Comparison of ENCODE assay signal across 21 cellular contexts in genomic region chr6:166050559-166050958, GRCh38.
DNase-seq lines count a peak whose midpoint lies in the region; ATAC-seq, FAIRE-seq and TF ChIP-seq lines count a peak whose summit lies in the region.
"Had no signal": no experiment of that assay in that cellular context is flagged by ENCODE, and none has a peak within 500 bp of the region (broad histone marks: within the 10 kb centered on the region; RNA-seq: fewer than 3 reads in every experiment).

No MANE protein-coding gene starts in this region.

- H2BK120ac ChIP-seq in H9 (ENCODE audit: low read depth, low read length, poor library complexity, severe bottlenecking) (no peak overlapping the region), H1 (replicated peaks; ENCODE audit: low read depth, low read length) (no peak overlapping the region)

- H2BK5ac ChIP-seq in H9 (ENCODE audit: insufficient read length, low read length) (no peak overlapping the region), H1 (ENCODE audit: low read depth, low read length) (no peak overlapping the region)

- H3T11ph ChIP-seq in H9 (ENCODE audit: low read length), result no peak overlapping the region

- ATAC-seq in activated naive CD4-positive, alpha-beta T cell treated with anti-CD3 and anti-CD28 coated beads, Interleukin-2, amount 50 U/mL, for 72 hours, result no peak
- ATAC-seq: HCT116 had no signal

- H3K36me3 ChIP-seq in ACC112 (ENCODE audit: insufficient read depth, low read length), result peaks cover 10% of the 10 kb centered on the region; the same call in 1 of the 2 replicates
- peaks cover 0 to 3% (median 0%) of the 10 kb centered on the region in 4 experiments; a peak in 1 of 8 replicates for H3K36me3 ChIP-seq in H1 (ENCODE audit: control insufficient read depth in 2 of 4, insufficient read depth in 4 of 4, low read length in 3 of 4)
- no peaks in the 10 kb centered on the region for H3K36me3 ChIP-seq in iPS-20b (ENCODE audit: insufficient read depth, low read depth, low read length)

- H4K8ac ChIP-seq in H9 (replicated peaks; ENCODE audit: insufficient read length, low read depth, low read length) (no peak overlapping the region), H1 (ENCODE audit: extremely low read depth, insufficient read depth, low read length) (no peak overlapping the region)

- H3K4me1 ChIP-seq in ACC112 (ENCODE audit: control insufficient read depth, insufficient read depth, low read length, unreplicated experiment) (peaks cover 13% of the 10 kb centered on the region), H9 (ENCODE audit: insufficient read depth, low read length) (peaks cover 5% of the 10 kb centered on the region; the same call in 1 of the 2 replicates), H1 (replicated peaks in 1 of 4; ENCODE audit: control insufficient read depth in 3 of 4, insufficient read depth in 4 of 4, low read length in 3 of 4) (peaks cover 0 to 6% (median 0%) of the 10 kb centered on the region in 4 experiments; a peak in 1 of 7 replicates), iPS-20b (ENCODE audit: insufficient read depth, low read length) (peaks cover 8% of the 10 kb centered on the region)

- H3K23ac ChIP-seq in H9 (ENCODE audit: insufficient read length, low read depth, low read length), result no peak overlapping the region
- no peak overlapping the region for H3K23ac ChIP-seq in H1 (ENCODE audit: insufficient read length)

- no peak overlapping the region for H4K5ac ChIP-seq in H9 (ENCODE audit: insufficient read length, low read depth, low read length)
- no peak overlapping the region for H4K5ac ChIP-seq in H1 (ENCODE audit: insufficient read length, low read depth, low read length)

- no peak overlapping the region for H2BK15ac ChIP-seq in H9 (ENCODE audit: low read depth, low read length)
- no peak overlapping the region for H2BK15ac ChIP-seq in H1 (ENCODE audit: low read length)

- H3K27ac Mint-ChIP-seq in H9, result peak overlapping the region in 1 of 3 experiments; percentile 58; a peak in 2 of 7 replicates
- H3K27ac Mint-ChIP-seq in activated naive CD4-positive, alpha-beta T cell treated with anti-CD3 and anti-CD28 coated beads, Interleukin-2, amount 50 U/mL, for 72 hours, result no peak overlapping the region

- H3K36me3 Mint-ChIP-seq in H9 (ENCODE audit: insufficient read depth in 1 of 3, low read depth in 3 of 3), result peaks cover 12 to 30% (median 25%) of the 10 kb centered on the region in 3 experiments
- H3K36me3 Mint-ChIP-seq in activated naive CD4-positive, alpha-beta T cell treated with anti-CD3 and anti-CD28 coated beads, Interleukin-2, amount 50 U/mL, for 72 hours, result peaks cover 0 to 8% of the 10 kb centered on the region in 2 donors

- no peak overlapping the region for H3K56ac ChIP-seq in H9 (ENCODE audit: insufficient read length, low read depth, low read length)
- H3K56ac ChIP-seq in H1 (replicated peaks; ENCODE audit: insufficient read length, low read depth, low read length), result no peak overlapping the region

- no peak overlapping the region for H2AK5ac ChIP-seq in H9 (ENCODE audit: insufficient read length, low read length)
- no peak overlapping the region for H2AK5ac ChIP-seq in H1 (ENCODE audit: low read depth, low read length)

- H3K9ac ChIP-seq in H9 (ENCODE audit: extremely low read depth, insufficient read length, low read length) (no peak overlapping the region), H1 (replicated peaks in 1 of 4; ENCODE audit: extremely low read depth in 1 of 4, low read depth in 3 of 4, low read length in 3 of 4) (no peak overlapping the region), iPS-20b (ENCODE audit: low read depth, low read length) (no peak overlapping the region)
- H3K9ac ChIP-seq: GM23248 had no signal

- WGBS in H9 (ENCODE audit: extremely low coverage, insufficient read length, low lambda C conversion rate), result no CpG with 5 or more reads among the region's 4 CpGs
- 47% methylated on average over 4 of the region's 4 CpGs; no CpG with 5 or more reads in 1 of the 2 experiments for WGBS in H1 (ENCODE audit: extremely low coverage in 1 of 2, insufficient coverage in 1 of 2, insufficient read length in 1 of 2, insufficient replicate concordance in 2 of 2, low coverage in 1 of 2, low lambda C conversion rate in 2 of 2, missing lambda C conversion rate in 1 of 2), 2 experiments

- no peak overlapping the region for H2BK20ac ChIP-seq in H9 (ENCODE audit: low read depth, low read length, poor library complexity, severe bottlenecking)
- H2BK20ac ChIP-seq in H1 (ENCODE audit: low read length), result no peak overlapping the region

- H3K27me3 ChIP-seq in ACC112 (ENCODE audit: insufficient read depth, low read length) (no peaks in the 10 kb centered on the region), H9 (ENCODE audit: insufficient read depth, low read length) (no peaks in the 10 kb centered on the region), H1 (replicated peaks in 1 of 4; ENCODE audit: control insufficient read depth in 3 of 4, extremely low read depth in 1 of 4, insufficient read depth in 3 of 4, low read length in 3 of 4) (no peaks in the 10 kb centered on the region), iPS-20b (ENCODE audit: insufficient read depth, low read length) (no peaks in the 10 kb centered on the region)

- H3K27ac ChIP-seq in ACC112 (ENCODE audit: low read depth, low read length) (no peak overlapping the region), H9 (ENCODE audit: insufficient read length, low read depth, low read length) (no peak overlapping the region), H1 (ENCODE audit: low read depth, low read length) (no peak overlapping the region), iPS-20b (ENCODE audit: low read length) (no peak overlapping the region)
- H3K27ac ChIP-seq: GM23248 had no signal

- H3K4ac ChIP-seq in H9 (ENCODE audit: low read depth, low read length) (no peak overlapping the region), H1 (replicated peaks; ENCODE audit: insufficient read length, low read depth, low read length) (no peak overlapping the region)

- H3K23me2 ChIP-seq in H9 (ENCODE audit: insufficient read length, low read depth, low read length, poor library complexity, severe bottlenecking), result no peaks in the 10 kb centered on the region
- no peaks in the 10 kb centered on the region for H3K23me2 ChIP-seq in H1 (ENCODE audit: low read depth, low read length)

- TF ChIP-seq RAD21 in H1 (IDR thresholded peaks at IDR 0.05 in 1 of 2, conservative IDR thresholded peaks at IDR 0.05 in 1 of 2; ENCODE audit: low read depth in 2 of 2, low read length in 2 of 2), result no peak

- TF ChIP-seq POLR2A in H1 (IDR thresholded peaks at IDR 0.05; ENCODE audit: control extremely low read depth in 1 of 2, low read depth in 2 of 2, low read length in 2 of 2), result no peak

- H3K79me2 ChIP-seq in ACC112 (ENCODE audit: control insufficient read depth, insufficient read depth, low read length, unreplicated experiment) (no peaks in the 10 kb centered on the region), H9 (ENCODE audit: insufficient read depth, low read length) (no peaks in the 10 kb centered on the region), H1 (ENCODE audit: control insufficient read depth in 1 of 2, insufficient read depth in 2 of 2, low read length in 2 of 2) (no peaks in the 10 kb centered on the region)

- no peaks in the 10 kb centered on the region for H3K79me1 ChIP-seq in H9 (ENCODE audit: insufficient read depth, low read depth, low read length, poor library complexity, severe bottlenecking)
- no peaks in the 10 kb centered on the region for H3K79me1 ChIP-seq in H1 (ENCODE audit: low read depth, low read length)

- no peak overlapping the region for H3K4me3 Mint-ChIP-seq in H9

- H2BK12ac ChIP-seq in H9 (ENCODE audit: insufficient read length, low read depth, low read length), result no peak overlapping the region
- H2BK12ac ChIP-seq in H1 (ENCODE audit: low read depth, low read length), result no peak overlapping the region

- H3K4me1 Mint-ChIP-seq in H9, result peaks cover 13 to 14% of the 10 kb centered on the region in 2 experiments

- DNase-seq in H9, result peak; percentile 45
- DNase-seq in H1 (ENCODE audit: low read depth in 1 of 2, low spot score in 2 of 2), result no peak
- no peak for DNase-seq in activated naive CD4-positive, alpha-beta T cell treated with anti-CD3 and anti-CD28 coated beads, Interleukin-2, amount 50 U/mL, for 72 hours (ENCODE audit: low spot score in 2 of 2)
- no peak for DNase-seq in NCI-H748 treated with DMSO at 0.1 percent for 48 hours (lab: John Stamatoyannopoulos, UW)
- no peak for DNase-seq in activated T-cell treated with anti-CD3 and anti-CD28 coated beads, Interleukin-2, amount 50 U/mL, for 1 hour
- no peak for DNase-seq in activated CD4-positive, alpha-beta T cell treated with anti-CD3 and anti-CD28 coated beads for 1 hour
- DNase-seq: 8988T, GM23248, Karpas-422, NCI-H1092, NCI-H1417 treated with DMSO at 0.1 percent for 48 hours, NCI-H1694 treated with DMSO at 0.1 percent for 48 hours, NCI-H2081, NCI-H2171 treated with DMSO at 0.1 percent for 48 hours, NCI-H774, RPMI8226, SHP77 had no signal

- no peak overlapping the region for H3K18ac ChIP-seq in H9 (ENCODE audit: insufficient read length, low read depth, low read length)
- no peak overlapping the region for H3K18ac ChIP-seq in H1 (ENCODE audit: extremely low read depth, low read length)

- H3K4me3 ChIP-seq in ACC112 (ENCODE audit: low read depth, low read length), result no peak overlapping the region
- H3K4me3 ChIP-seq in H1 (ENCODE audit: extremely low read depth in 1 of 4, insufficient read depth in 2 of 4, low read depth in 3 of 4, low read length in 4 of 4), result peak overlapping the region in 1 of 4 experiments; percentile 16; a peak in 1 of 8 replicates
- 0 out of 2 replicates have a peak overlapping the region, but pooled peaks have one; percentile 15 for H3K4me3 ChIP-seq in iPS-20b (ENCODE audit: low read length)
- H3K4me3 ChIP-seq: GM23248 had no signal

- H3K27me3 Mint-ChIP-seq in H9 (ENCODE audit: low read depth), result peaks cover 2% of the 10 kb centered on the region; the same call in 1 of the 2 replicates

- no peaks in the 10 kb centered on the region for H3K9me3 ChIP-seq in H9 (ENCODE audit: control insufficient read depth, low read depth, low read length)
- H3K9me3 ChIP-seq in H1 (ENCODE audit: insufficient read depth in 2 of 2, low read depth in 1 of 2, low read length in 1 of 2), result peaks cover 6 to 7% of the 10 kb centered on the region in 2 experiments; a peak in 2 of 4 replicates
- H3K9me3 ChIP-seq in iPS-20b (ENCODE audit: insufficient read depth, low read depth, low read length), result peaks cover 22% of the 10 kb centered on the region

- H4K20me1 ChIP-seq in H9 (ENCODE audit: control insufficient read depth, insufficient read depth, insufficient read length), result no peaks in the 10 kb centered on the region
- no peaks in the 10 kb centered on the region for H4K20me1 ChIP-seq in H1 (replicated peaks in 1 of 2; ENCODE audit: control insufficient read depth in 1 of 2, insufficient read depth in 2 of 2, low read length in 2 of 2)

- POLR2A ChIA-PET in H1 (lab: Charles Lee; ENCODE audit: partially characterized antibody), result no interaction called here

- no peak for TF ChIP-seq EP300 in H1 (IDR thresholded peaks at IDR 0.05; ENCODE audit: borderline replicate concordance in 1 of 2, low read depth in 2 of 2, low read length in 2 of 2)

- no peak overlapping the region for H4K91ac ChIP-seq in H9 (ENCODE audit: insufficient read length, low read depth, low read length)
- no peak overlapping the region for H4K91ac ChIP-seq in H1 (replicated peaks; ENCODE audit: insufficient read length, low read length)

- H3K14ac ChIP-seq in H9 (ENCODE audit: insufficient read depth, low read length) (no peak overlapping the region), H1 (ENCODE audit: insufficient read length) (no peak overlapping the region)

- TF ChIP-seq CTCF in H9 (conservative IDR thresholded peaks at IDR 0.05) (no peak), H1 (IDR thresholded peaks at IDR 0.05; ENCODE audit: control extremely low read depth in 1 of 3, insufficient read depth in 1 of 3, low read depth in 1 of 3, low read length in 3 of 3) (no peak)

- CTCF ChIA-PET in H1 (lab: Charles Lee; ENCODE audit: partially characterized antibody), result interaction anchor here (0.9 to 1.6 kb wide), 2 partner anchors 17 to 26 kb away, joined by 4 read pairs; no protein-coding TSS in a partner anchor

- peak; percentile 77 for FAIRE-seq in H1 (lab: Jason Lieb, UNC)
- FAIRE-seq: G401.6 had no signal

- H3K9me3 Mint-ChIP-seq in H9, result peaks cover 33 to 40% of the 10 kb centered on the region in 2 experiments
- peaks cover 23 to 27% of the 10 kb centered on the region in 2 donors for H3K9me3 Mint-ChIP-seq in activated naive CD4-positive, alpha-beta T cell treated with anti-CD3 and anti-CD28 coated beads, Interleukin-2, amount 50 U/mL, for 72 hours

- H2AFZ ChIP-seq in ACC112 (ENCODE audit: low read length, unreplicated experiment) (peak overlapping the region; percentile 38), H9 (ENCODE audit: low read length) (no peak overlapping the region), H1 (ENCODE audit: low read length) (no peak overlapping the region)
- H2AFZ ChIP-seq: GM23248 had no signal

- H3K4me2 ChIP-seq in H9 (ENCODE audit: insufficient read depth, insufficient read length, low read length), result no peak overlapping the region
- no peak overlapping the region for H3K4me2 ChIP-seq in H1 (ENCODE audit: insufficient read depth in 1 of 2, low read depth in 2 of 2, low read length in 2 of 2)
